20 cellular contexts compared by ENCODE assay signal in the genomic region with DNA sequence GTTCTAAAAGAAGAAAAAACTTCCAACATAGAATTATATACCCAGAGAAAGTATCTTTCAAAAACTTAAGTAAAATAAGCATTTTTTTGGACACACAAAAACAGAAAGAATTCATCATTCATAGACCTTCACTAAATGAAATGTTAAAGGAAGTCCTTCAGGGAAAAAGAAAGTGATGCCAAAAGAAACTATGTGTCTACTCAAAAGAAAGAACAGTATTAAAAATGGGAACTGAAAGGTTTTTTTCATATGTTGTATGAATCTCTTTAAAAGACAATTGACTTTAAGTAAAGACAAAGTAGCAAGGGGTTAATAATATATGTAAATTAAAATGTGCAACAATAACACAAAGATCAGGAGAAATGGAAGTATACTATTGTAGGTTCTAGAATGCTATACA.
DNase-seq lines count a peak whose midpoint lies in the region; ATAC-seq, FAIRE-seq and TF ChIP-seq lines count a peak whose summit lies in the region.
"Had no signal": no experiment of that assay in that cellular context is flagged by ENCODE, and none has a peak within 500 bp of the region (broad histone marks: within the 10 kb centered on the region; RNA-seq: fewer than 3 reads in every experiment).

No MANE protein-coding gene starts in this region.

- RAD21 ChIA-PET in GM12878 (lab: Charles Lee; ENCODE audit: unreplicated experiment) = interaction anchor here (1.5 kb wide), 1 partner anchor 19 kb away, joined by 4 read pairs; no protein-coding TSS in a partner anchor

- no peaks in the 10 kb centered on the region for H3K27me3 Mint-ChIP-seq in CD14-positive monocyte (ENCODE audit: low read depth in 3 of 3)
- H3K27me3 Mint-ChIP-seq: B cell; CD4-positive, CD25-positive, alpha-beta regulatory T cell; CD8-positive, alpha-beta memory T cell had no signal

- peaks cover 23% of the 10 kb centered on the region for H3K4me1 Mint-ChIP-seq in CD14-positive monocyte
- H3K4me1 Mint-ChIP-seq: CD8-positive, alpha-beta memory T cell; GM23338 had no signal

- H3K9me2 ChIP-seq in Karpas-422 (replicated peaks; ENCODE audit: insufficient read depth, low read length) = no peaks in the 10 kb centered on the region; the same call in 1 of the 2 replicates

- POLR2A ChIA-PET in GM12878 (lab: Charles Lee) = interaction anchor here (0.7 to 0.9 kb wide), 2 partner anchors 14 to 253 kb away, joined by 4 to 5 read pairs; no protein-coding TSS in a partner anchor

- CTCF ChIA-PET in GM12878 (lab: Yijun Ruan, JAX) = interaction anchor here (1.6 kb wide), 1 partner anchor 57 kb away, joined by 3 read pairs; no protein-coding TSS in a partner anchor

- no peak for TF ChIP-seq CTCF in CD14-positive monocyte (IDR thresholded peaks at IDR 0.05)
- TF ChIP-seq CTCF in GM12878 (IDR thresholded peaks at IDR 0.05 in 2 of 3, conservative IDR thresholded peaks at IDR 0.05 in 1 of 3; ENCODE audit: control insufficient read depth in 2 of 3, extremely low read depth in 1 of 3, insufficient read depth in 1 of 3, low read depth in 3 of 3, low read length in 3 of 3) = no peak
- no peak for TF ChIP-seq CTCF in prostate gland (IDR thresholded peaks at IDR 0.05)

- H3K4me2 ChIP-seq in Karpas-422 (ENCODE audit: low read depth, low read length, poor library complexity, severe bottlenecking) = no peak overlapping the region
- 0 out of 2 replicates have a peak overlapping the region, but pooled peaks have one; percentile 30 for H3K4me2 ChIP-seq in GM12878 (ENCODE audit: control insufficient read depth, insufficient read depth)
- H3K4me2 ChIP-seq: A549; BLaER1 treated with 17β-estradiol and CSF1 and Interleukin-3, amounts not matched to agents 10 nM and 100 nM; GM23338 had no signal

- no peak for TF ChIP-seq POLR2A in GM12878 (IDR thresholded peaks at IDR 0.05; ENCODE audit: low read depth, low read length)
- no peak for TF ChIP-seq POLR2A in prostate gland (IDR thresholded peaks at IDR 0.05)

- H3K4me3 Mint-ChIP-seq in CD14-positive monocyte = no peak overlapping the region
- H3K4me3 Mint-ChIP-seq: B cell; CD4-positive, CD25-positive, alpha-beta regulatory T cell; CD8-positive, alpha-beta memory T cell; GM23338 had no signal

- SMC1A ChIA-PET in GM12878 (lab: Charles Lee; ENCODE audit: uncharacterized antibody, unreplicated experiment) = interaction anchor here (1.0 kb wide), 1 partner anchor 32 kb away, joined by 3 read pairs; no protein-coding TSS in a partner anchor

- H4K20me1 ChIP-seq in Karpas-422 (ENCODE audit: insufficient read depth, low read depth, low read length) (no peaks in the 10 kb centered on the region), GM12878 (ENCODE audit: control insufficient read depth, insufficient read depth) (no peaks in the 10 kb centered on the region)

- in situ Hi-C loops in GM12878 (cut with MboI) = no loop called here

- TF ChIP-seq EP300 in GM12878 (IDR thresholded peaks at IDR 0.05; ENCODE audit: borderline replicate concordance in 1 of 2, control insufficient read depth in 1 of 2, low read depth in 2 of 2, low read length in 2 of 2) = no peak

- no TSS peak for BruUV-seq in GM12878 (replicated peaks; lab: Mats Ljungman, UMichigan)

- FAIRE-seq in GM12878 (lab: Jason Lieb, UNC) = no peak
- FAIRE-seq: A549, H54 had no signal

- H2AFZ ChIP-seq in Karpas-422 (ENCODE audit: low read length) (no peak overlapping the region), GM12878 (ENCODE audit: control insufficient read depth, low read depth, low read length) (no peak overlapping the region)
- H2AFZ ChIP-seq: GM23338 had no signal

- ATAC-seq in GM12878 = peak; percentile 40
- ATAC-seq: A549, GM23338 had no signal

- H3K27me3 ChIP-seq in Karpas-422 (ENCODE audit: low read length) (no peaks in the 10 kb centered on the region), GM12878 (replicated peaks in 1 of 2; ENCODE audit: control insufficient read depth in 2 of 2, insufficient read depth in 2 of 2, low read length in 1 of 2) (no peaks in the 10 kb centered on the region), prostate gland (replicated peaks; ENCODE audit: insufficient read depth) (no peaks in the 10 kb centered on the region)
- H3K27me3 ChIP-seq: BLaER1 treated with 17β-estradiol and CSF1 and Interleukin-3, amounts not matched to agents 10 nM and 100 nM had no signal

- H3K79me2 ChIP-seq in Karpas-422 (ENCODE audit: low read length) (no peaks in the 10 kb centered on the region), GM12878 (ENCODE audit: control insufficient read depth, insufficient read depth, low read length) (no peaks in the 10 kb centered on the region; the same call in 1 of the 2 replicates)

- no peak for TF ChIP-seq RAD21 in GM12878 (IDR thresholded peaks at IDR 0.05; ENCODE audit: insufficient read depth, low read depth, low read length)

- peak overlapping the region in 4 of 7 donors; percentile 38 to 68 (median 51) for H3K27ac Mint-ChIP-seq in CD14-positive monocyte
- H3K27ac Mint-ChIP-seq: B cell, GM23338 had no signal

- no peak overlapping the region for H3K9ac ChIP-seq in Karpas-422 (ENCODE audit: low read length)
- H3K9ac ChIP-seq in GM12878 (ENCODE audit: control insufficient read depth, insufficient read depth, low read length) = peak overlapping the region; percentile 33
- H3K9ac ChIP-seq: BLaER1 treated with 17β-estradiol and CSF1 and Interleukin-3, amounts not matched to agents 10 nM and 100 nM had no signal

- intact Hi-C loops in CD14-positive monocyte (cut with micrococcal nuclease) = no loop called here
- intact Hi-C loops in GM12878 (cut with micrococcal nuclease; ENCODE audit: unreplicated experiment) = loop anchor here (5.0 kb wide), 1 partner anchor 120 kb away; no protein-coding TSS in a partner anchor
- intact Hi-C loops in prostate gland (cut with DNase I) = no loop called here

- DNase-seq in CD14-positive monocyte (ENCODE audit: low spot score) = no peak
- peak; percentile 25 for DNase-seq in Karpas-422
- no peak for DNase-seq in GM12878 (ENCODE audit: low read depth, low spot score)
- DNase-seq in NCI-H1048 (lab: John Stamatoyannopoulos, UW) = no peak
- DNase-seq in UCSD-AML1 (lab: John Stamatoyannopoulos, UW; ENCODE audit: unreplicated experiment) = no peak
- no peak for DNase-seq in activated gamma-delta T cell (lab: John Stamatoyannopoulos, UW)
- DNase-seq in prostate gland (ENCODE audit: low spot score) = no peak
- DNase-seq: CD4-positive, CD25-positive, alpha-beta regulatory T cell; CD8-positive, alpha-beta memory T cell; COR-L47; DMS 273 treated with DMSO at 0.1 percent for 48 hours; DMS53; DND-41; EL; HCEC 1CT had no signal

- H3K9me3 Mint-ChIP-seq in CD14-positive monocyte = peaks cover 0 to 3% (median 0%) of the 10 kb centered on the region in 7 donors
- H3K9me3 Mint-ChIP-seq: CD8-positive, alpha-beta memory T cell had no signal

- H3K27ac ChIP-seq in Karpas-422 (ENCODE audit: low read length) (no peak overlapping the region), GM12878 (ENCODE audit: control insufficient read depth, insufficient read depth) (peak overlapping the region; percentile 87), prostate gland (no peak overlapping the region)
- H3K27ac ChIP-seq: A549; BLaER1 treated with 17β-estradiol and CSF1 and Interleukin-3, amounts not matched to agents 10 nM and 100 nM had no signal

- H3K36me3 Mint-ChIP-seq in CD14-positive monocyte = peaks cover 19 to 33% of the 10 kb centered on the region in 2 donors

- H3K9me3 ChIP-seq in Karpas-422 (ENCODE audit: low read length) = no peaks in the 10 kb centered on the region
- H3K9me3 ChIP-seq in GM12878 (replicated peaks; ENCODE audit: control insufficient read depth, insufficient read depth, low read length) = peaks cover 8% of the 10 kb centered on the region
- H3K9me3 ChIP-seq in prostate gland = no peaks in the 10 kb centered on the region
- H3K9me3 ChIP-seq: A549 had no signal

- H3K4me3 ChIP-seq in Karpas-422 (ENCODE audit: low read length) = no peak overlapping the region
- no peak overlapping the region for H3K4me3 ChIP-seq in GM12878
- no peak overlapping the region for H3K4me3 ChIP-seq in prostate gland
- H3K4me3 ChIP-seq: A549; BLaER1 treated with 17β-estradiol and CSF1 and Interleukin-3, amounts not matched to agents 10 nM and 100 nM; GM23338 had no signal

- H3K4me1 ChIP-seq in Karpas-422 (ENCODE audit: low read length) = peaks cover 16% of the 10 kb centered on the region
- peaks cover 34% of the 10 kb centered on the region for H3K4me1 ChIP-seq in GM12878 (ENCODE audit: control insufficient read depth, insufficient read depth, low read length)
- no peaks in the 10 kb centered on the region for H3K4me1 ChIP-seq in prostate gland (replicated peaks)
- H3K4me1 ChIP-seq: A549 had no signal

- H3K36me3 ChIP-seq in Karpas-422 (ENCODE audit: insufficient read depth, low read length) (no peaks in the 10 kb centered on the region; the same call in 1 of the 2 replicates), GM12878 (ENCODE audit: control insufficient read depth in 2 of 2, insufficient read depth in 2 of 2, low read length in 1 of 2) (no peaks in the 10 kb centered on the region; a peak in 1 of 4 replicates), prostate gland (no peaks in the 10 kb centered on the region)

TF ChIP-seq in GM12878, 131 proteins besides CTCF, POLR2A, EP300 and RAD21 (continues in another document):
- no peak for TF ChIP-seq SP1 (IDR thresholded peaks at IDR 0.05; ENCODE audit: low read depth, low read length)
- no peak for TF ChIP-seq CHD1 (IDR thresholded peaks at IDR 0.05; ENCODE audit: low read depth, low read length)
- TF ChIP-seq NR2C2 (IDR thresholded peaks at IDR 0.05; ENCODE audit: borderline replicate concordance, control insufficient read depth, insufficient read length, low read depth) = no peak
- TF ChIP-seq TARDBP (IDR thresholded peaks at IDR 0.05; ENCODE audit: borderline replicate concordance) = no peak
- no peak for TF ChIP-seq NR2C1 (IDR thresholded peaks at IDR 0.05)
- peak; percentile 31; the same call in 1 of the 2 replicates for TF ChIP-seq JUNB (IDR thresholded peaks at IDR 0.05)
- no peak for TF ChIP-seq TBL1XR1 (IDR thresholded peaks at IDR 0.05; ENCODE audit: low read depth, low read length)
- no peak for TF ChIP-seq NRF1 (conservative IDR thresholded peaks at IDR 0.05; ENCODE audit: low read depth, low read length)
- no peak for TF ChIP-seq SUZ12 (IDR thresholded peaks at IDR 0.05; ENCODE audit: unreplicated experiment)
- no peak for TF ChIP-seq ESRRA (IDR thresholded peaks at IDR 0.05; ENCODE audit: low read length)
- no peak for TF ChIP-seq CBX5 (IDR thresholded peaks at IDR 0.05; ENCODE audit: low read depth)
- TF ChIP-seq SPI1 (IDR thresholded peaks at IDR 0.05; ENCODE audit: borderline replicate concordance, insufficient read depth, low read depth, low read length) = peak; percentile 44; the same call in 1 of the 2 replicates
- TF ChIP-seq CREM (IDR thresholded peaks at IDR 0.05; ENCODE audit: low read depth) = no peak
- no peak for TF ChIP-seq ZBED1 (IDR thresholded peaks at IDR 0.05; ENCODE audit: borderline replicate concordance)
- TF ChIP-seq STAT3 (IDR thresholded peaks at IDR 0.05; ENCODE audit: low read depth, low read length) = no peak
- TF ChIP-seq HDAC2 (IDR thresholded peaks at IDR 0.05) = no peak
- peak; percentile 28; the same call in 1 of the 2 replicates for TF ChIP-seq ATF7 (IDR thresholded peaks at IDR 0.05; ENCODE audit: low read depth)
- no peak for TF ChIP-seq ZNF207 (IDR thresholded peaks at IDR 0.05; ENCODE audit: borderline replicate concordance)
